In the genomic region with DNA sequence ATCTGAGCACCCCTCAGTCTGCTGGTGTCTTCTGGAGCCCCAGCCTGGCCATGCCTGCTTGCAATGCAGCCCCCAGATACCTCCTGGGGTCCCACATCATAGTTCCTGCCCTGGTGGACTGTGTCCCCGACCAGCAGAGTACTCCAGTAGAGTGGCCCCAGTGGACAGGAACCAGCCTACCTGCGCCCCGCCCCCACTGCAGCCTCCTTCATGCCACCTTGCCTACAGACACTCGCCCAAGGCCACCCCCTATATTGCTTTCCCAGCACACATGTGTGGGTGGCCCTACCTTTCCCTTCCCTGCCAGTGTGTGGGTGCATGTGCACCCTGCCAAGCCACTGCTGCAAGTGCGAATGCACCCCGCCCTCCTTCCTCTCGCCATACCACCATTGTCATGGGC, we compare ENCODE assay signal across 28 cellular contexts.
"Had no signal": no experiment of that assay in that cellular context is flagged by ENCODE, and none has a peak within 500 bp of the region (broad histone marks: within the 10 kb centered on the region; RNA-seq: fewer than 3 reads in every experiment).

No MANE protein-coding gene starts in this region.

- H3K36me3 ChIP-seq: heart right ventricle, left ventricle myocardium inferior, pancreas, prostate gland, stomach, thyroid gland, transverse colon, uterus had no signal

- H3K36me3 Mint-ChIP-seq: natural killer cell treated with Interleukin-12 subunit alpha and Interleukin-12 subunit beta and Interleukin-15 and Interleukin-18, amount 100 ng/mL, for 72 hours; stimulated activated naive B cell treated with anti-CD40 and anti-IgM and Interleukin-4, amounts not matched to agents 10 μg/mL and 1 μg/mL and 100 μg/mL, for 72 hours had no signal

- H3K9me3 ChIP-seq: mucosa of descending colon, pancreas, prostate gland, stomach, testis, thyroid gland, uterus had no signal

- H3K27me3 ChIP-seq: heart right ventricle, hepatocyte, pancreas, stomach, testis, thyroid gland, transverse colon, uterus had no signal

- H3K79me2 ChIP-seq: hepatocyte had no signal

- H3K4me1 ChIP-seq: prostate gland, testis, uterus had no signal

- H3K4me1 Mint-ChIP-seq: naive thymus-derived CD4-positive, alpha-beta T cell; stimulated activated naive B cell treated with anti-CD40 and anti-IgM and Interleukin-4, amounts not matched to agents 10 μg/mL and 1 μg/mL and 100 μg/mL, for 72 hours had no signal

- DNase-seq: heart right ventricle; islet precursor cell; kidney glomerular epithelial cell; left ventricle myocardium inferior; midbrain; mucosa of descending colon; naive thymus-derived CD4-positive, alpha-beta T cell; nucleus accumbens; retina; stimulated activated CD4-positive, alpha-beta T cell treated with anti-CD3 and anti-CD28 coated beads, Interleukin-12 subunit alpha, Interleukin-12 subunit beta, amount 100 ng/mL, for 4 hours; stimulated activated CD4-positive, alpha-beta T cell treated with anti-CD3 and anti-CD28 coated beads, Interleukin-15, amount 100 ng/mL, for 24 hours; stimulated activated CD4-positive, alpha-beta T cell treated with anti-CD3 and anti-CD28 coated beads, Interleukin-2, amount 100 ng/mL, for 24 hours; stimulated activated CD4-positive, alpha-beta T cell treated with anti-CD3 and anti-CD28 coated beads, Interleukin-4, amount 100 ng/mL, for 1 hour; stimulated activated naive B cell treated with anti-CD40 and anti-IgM and Interleukin-4, amounts not matched to agents 10 μg/mL and 1 μg/mL and 100 μg/mL, for 72 hours; stimulated activated naive CD8-positive, alpha-beta T cell treated with anti-CD3 and anti-CD28 coated beads, Interleukin-15, Interleukin-2, amounts not matched to agents 100 U/mL and 50 U/mL, for 24 hours; stomach; testis; thyroid gland; transverse colon; uterus had no signal

- H3K4me3 ChIP-seq: heart right ventricle, hepatocyte, left ventricle myocardium inferior, lung, mucosa of descending colon, pancreas, prostate gland, skin epidermis, stomach, testis, thyroid gland, transverse colon, uterus had no signal

- H3K4me3 Mint-ChIP-seq: naive thymus-derived CD4-positive, alpha-beta T cell; natural killer cell treated with Interleukin-12 subunit alpha and Interleukin-12 subunit beta and Interleukin-15 and Interleukin-18, amount 100 ng/mL, for 72 hours; stimulated activated naive B cell treated with anti-CD40 and anti-IgM and Interleukin-4, amounts not matched to agents 10 μg/mL and 1 μg/mL and 100 μg/mL, for 72 hours had no signal

- H3K27ac Mint-ChIP-seq: naive thymus-derived CD4-positive, alpha-beta T cell; natural killer cell treated with Interleukin-12 subunit alpha and Interleukin-12 subunit beta and Interleukin-15 and Interleukin-18, amount 100 ng/mL, for 72 hours; stimulated activated naive B cell treated with anti-CD40 and anti-IgM and Interleukin-4, amounts not matched to agents 10 μg/mL and 1 μg/mL and 100 μg/mL, for 72 hours had no signal

- FAIRE-seq: pancreas had no signal

- ATAC-seq: heart right ventricle; mucosa of descending colon; naive thymus-derived CD4-positive, alpha-beta T cell; pancreas; right cardiac atrium; sciatic nerve; stimulated activated naive B cell treated with anti-CD40 and anti-IgM and Interleukin-4, amounts not matched to agents 10 μg/mL and 1 μg/mL and 100 μg/mL, for 72 hours; stimulated activated naive CD8-positive, alpha-beta T cell treated with anti-CD3 and anti-CD28 coated beads, Interleukin-15, Interleukin-2, amounts not matched to agents 100 U/mL and 50 U/mL, for 24 hours had no signal

- H3K4me2 ChIP-seq: hepatocyte had no signal

- H2AFZ ChIP-seq: hepatocyte had no signal

- H3K27ac ChIP-seq: heart right ventricle, hepatocyte, left ventricle myocardium inferior, pancreas, prostate gland, skin epidermis, stomach, testis, thyroid gland, transverse colon, uterus had no signal
